23 cellular contexts compared by ENCODE assay signal in genomic region chr1:76843821-76844448, GRCh38. TPM values are rescaled to one million over a fixed set of nuclear protein-coding genes. Genes with fewer than 3 reads are reported as not detected.
DNase-seq lines count a peak whose midpoint lies in the region; ATAC-seq and TF ChIP-seq lines count a peak whose summit lies in the region.
"Had no signal": no experiment of that assay in that cellular context is flagged by ENCODE, and none has a peak within 500 bp of the region (broad histone marks: within the 10 kb centered on the region; RNA-seq: fewer than 3 reads in every experiment).

No MANE protein-coding gene starts in this region.

- H3K4me1 Mint-ChIP-seq in activated naive CD8-positive, alpha-beta T cell treated with anti-CD3 and anti-CD28 coated beads, Interleukin-2, amount 10 ng/mL, durations not matched to agents 7 days and 5 days = peaks cover 8% of the 10 kb centered on the region
- H3K4me1 Mint-ChIP-seq in activated naive CD8-positive, alpha-beta T cell treated with anti-CD3 and anti-CD28 coated beads for 36 hours = peaks cover 10% of the 10 kb centered on the region

- no peak for ATAC-seq in activated naive CD8-positive, alpha-beta T cell treated with anti-CD3 and anti-CD28 coated beads, Interleukin-2, amount 10 ng/mL, durations not matched to agents 7 days and 5 days (ENCODE audit: low read depth)
- ATAC-seq in HG02610 (IDR thresholded peaks at IDR 0.05; ENCODE audit: unreplicated experiment) (peak; percentile 48), GM18873 (IDR thresholded peaks at IDR 0.05; ENCODE audit: low FRiP score, unreplicated experiment) (no peak)
- ATAC-seq: body of pancreas, gastroesophageal sphincter, left ventricle myocardium superior, mucosa of descending colon had no signal

- peak overlapping the region; percentile 19 for H3K4me3 ChIP-seq in osteoblast (ENCODE audit: insufficient read depth, low read length)
- H3K4me3 ChIP-seq: body of pancreas, gastroesophageal sphincter, mucosa of descending colon, right atrium auricular region, stomach had no signal

- peak overlapping the region; percentile 47 for H3K27ac Mint-ChIP-seq in activated naive CD8-positive, alpha-beta T cell treated with anti-CD3 and anti-CD28 coated beads, Interleukin-2, amount 10 ng/mL, durations not matched to agents 7 days and 5 days
- no peak overlapping the region for H3K27ac Mint-ChIP-seq in activated naive CD8-positive, alpha-beta T cell treated with anti-CD3 and anti-CD28 coated beads for 36 hours

- no peaks in the 10 kb centered on the region for H3K27me3 ChIP-seq in osteoblast (ENCODE audit: insufficient read depth, low read length)
- H3K27me3 ChIP-seq: body of pancreas, gastroesophageal sphincter, right atrium auricular region, stomach had no signal

- no peaks in the 10 kb centered on the region for H3K9me3 ChIP-seq in osteoblast (ENCODE audit: low read depth, low read length)
- H3K9me3 ChIP-seq: body of pancreas had no signal

- no peak overlapping the region for H3K27ac ChIP-seq in osteoblast (ENCODE audit: low read depth, low read length)
- H3K27ac ChIP-seq: body of pancreas, gastroesophageal sphincter, right atrium auricular region, stomach had no signal

- H4K20me1 ChIP-seq in osteoblast (ENCODE audit: insufficient read depth, low read length) = no peaks in the 10 kb centered on the region

- no peak for TF ChIP-seq CTCF in osteoblast (IDR thresholded peaks at IDR 0.05; ENCODE audit: extremely low read depth, low read depth, low read length)

- no peaks in the 10 kb centered on the region for H3K4me1 ChIP-seq in osteoblast (ENCODE audit: insufficient read depth, low read length)
- H3K4me1 ChIP-seq: body of pancreas, gastroesophageal sphincter, right atrium auricular region, stomach had no signal

- H3K4me2 ChIP-seq in osteoblast (ENCODE audit: insufficient read depth, low read length) = peak overlapping the region; percentile 43

- H3K79me2 ChIP-seq in osteoblast (ENCODE audit: insufficient read depth, low read length) = no peaks in the 10 kb centered on the region

- H2AFZ ChIP-seq in osteoblast (ENCODE audit: low read length) = no peak overlapping the region

- H3K36me3 ChIP-seq in osteoblast (ENCODE audit: insufficient read depth, low read length) = no peaks in the 10 kb centered on the region
- H3K36me3 ChIP-seq: gastroesophageal sphincter, right atrium auricular region, stomach had no signal

- H3K9me3 Mint-ChIP-seq in activated naive CD8-positive, alpha-beta T cell treated with anti-CD3 and anti-CD28 coated beads, Interleukin-2, amount 10 ng/mL, durations not matched to agents 7 days and 5 days = no peaks in the 10 kb centered on the region
- peaks cover 6% of the 10 kb centered on the region for H3K9me3 Mint-ChIP-seq in activated naive CD8-positive, alpha-beta T cell treated with anti-CD3 and anti-CD28 coated beads for 36 hours

- no peak overlapping the region for H3K4me3 Mint-ChIP-seq in activated naive CD8-positive, alpha-beta T cell treated with anti-CD3 and anti-CD28 coated beads, Interleukin-2, amount 10 ng/mL, durations not matched to agents 7 days and 5 days
- H3K4me3 Mint-ChIP-seq in activated naive CD8-positive, alpha-beta T cell treated with anti-CD3 and anti-CD28 coated beads for 36 hours = no peak overlapping the region

- no peaks in the 10 kb centered on the region for H3K36me3 Mint-ChIP-seq in activated naive CD8-positive, alpha-beta T cell treated with anti-CD3 and anti-CD28 coated beads, Interleukin-2, amount 10 ng/mL, durations not matched to agents 7 days and 5 days
- H3K36me3 Mint-ChIP-seq in activated naive CD8-positive, alpha-beta T cell treated with anti-CD3 and anti-CD28 coated beads for 36 hours = no peaks in the 10 kb centered on the region

- no peaks in the 10 kb centered on the region for H3K27me3 Mint-ChIP-seq in activated naive CD8-positive, alpha-beta T cell treated with anti-CD3 and anti-CD28 coated beads, Interleukin-2, amount 10 ng/mL, durations not matched to agents 7 days and 5 days
- H3K27me3 Mint-ChIP-seq in activated naive CD8-positive, alpha-beta T cell treated with anti-CD3 and anti-CD28 coated beads for 36 hours = no peaks in the 10 kb centered on the region

- POLR2A ChIA-PET in activated naive CD8-positive, alpha-beta T cell treated with anti-CD3 and anti-CD28 coated beads, Interleukin-2, amount 10 ng/mL, durations not matched to agents 7 days and 5 days (lab: Charles Lee) = no interaction called here

- DNase-seq in activated naive CD8-positive, alpha-beta T cell treated with anti-CD3 and anti-CD28 coated beads, Interleukin-2, amount 10 ng/mL, durations not matched to agents 7 days and 5 days = no peak
- no peak for DNase-seq in activated naive CD8-positive, alpha-beta T cell treated with anti-CD3 and anti-CD28 coated beads for 36 hours
- DNase-seq in RPMI8226 = peak; percentile 3
- no peak for DNase-seq in osteoblast (ENCODE audit: insufficient read length, low spot score, missing footprints)
- DNase-seq in HPDE6-E6E7 (ENCODE audit: extremely low spot score) = no peak
- no peak for DNase-seq in effector CD8-positive, alpha-beta T cell (lab: John Stamatoyannopoulos, UW)
- DNase-seq: body of pancreas; COR-L47; HCEC 1CT; left ventricle myocardium superior; mucosa of descending colon; NCI-H187; NCI-H345; NK-92 treated with Interleukin-12 subunit alpha and Interleukin-12 subunit beta, amount 100 ng/mL, for 24 hours; occipital lobe; SHP77 treated with DMSO at 0.1 percent for 48 hours; stomach had no signal

RNA-seq across cellular contexts. Expression of gene ST6GALNAC5, which starts 23.3 kb away (rescaled TPM):
- not detected for total RNA-seq in activated naive CD8-positive, alpha-beta T cell treated with anti-CD3 and anti-CD28 coated beads, Interleukin-2, amount 10 ng/mL, durations not matched to agents 7 days and 5 days
- total RNA-seq in activated naive CD8-positive, alpha-beta T cell treated with anti-CD3 and anti-CD28 coated beads for 36 hours = not detected
- total RNA-seq in osteoblast = 0.88 and 1.1 TPM in 2 replicates
- total RNA-seq: G401; T-helper 2 cell treated with Interferon-gamma antibody and Interleukin-4, amounts not matched to agents 100 ng/mL and 5 ng/mL, for 36 hours had no signal
